9 cellular contexts compared by ENCODE assay signal in genomic region chr3:186361612-186362408, GRCh38. TPM values are rescaled to one million over a fixed set of nuclear protein-coding genes. Genes with fewer than 3 reads are reported as not detected.
A peak's percentile ranks its signal among the peaks of the same experiment; 100 is the strongest.
DNase-seq lines count a peak whose midpoint lies in the region; ATAC-seq and TF ChIP-seq lines count a peak whose summit lies in the region.
"Had no signal": no experiment of that assay in that cellular context is flagged by ENCODE, and none has a peak within 500 bp of the region (broad histone marks: within the 10 kb centered on the region; RNA-seq: fewer than 3 reads in every experiment).

Gene DGKG (minus strand): TSS chr3:186362234. CDS start chr3:186320459, 41,775 bp downstream.

- WGBS in suprapubic skin = 0% methylated on average over 19 of the region's 63 CpGs

- peak within 1 kb of the TSS; percentile 21 for H3K4me3 Mint-ChIP-seq in T-helper 1 cell treated with Interleukin-12 subunit alpha and Interleukin-12 subunit beta and Interleukin-4 antibody, amounts not matched to agents 30 μg/mL and 1 μg/mL, for 36 hours
- H3K4me3 Mint-ChIP-seq in effector memory CD8-positive, alpha-beta T cell = peak within 1 kb of the TSS; percentile 59 to 67

- no peak within 1 kb of the TSS for H3K27ac Mint-ChIP-seq in T-helper 1 cell treated with Interleukin-12 subunit alpha and Interleukin-12 subunit beta and Interleukin-4 antibody, amounts not matched to agents 30 μg/mL and 1 μg/mL, for 36 hours
- H3K27ac Mint-ChIP-seq in effector memory CD8-positive, alpha-beta T cell = no peak within 1 kb of the TSS

- H3K9me3 Mint-ChIP-seq in T-helper 1 cell treated with Interleukin-12 subunit alpha and Interleukin-12 subunit beta and Interleukin-4 antibody, amounts not matched to agents 30 μg/mL and 1 μg/mL, for 36 hours = no peaks in the 10 kb centered on the region
- H3K9me3 Mint-ChIP-seq in effector memory CD8-positive, alpha-beta T cell = no peaks in the 10 kb centered on the region

- H3K9ac ChIP-seq in HUES48 (ENCODE audit: low read depth, low read length) = no peak within 1 kb of the TSS

- no peaks in the 10 kb centered on the region for H3K9me3 ChIP-seq in HUES48 (ENCODE audit: control insufficient read depth, insufficient read depth, low read length)
- H3K9me3 ChIP-seq in suprapubic skin = no peaks in the 10 kb centered on the region
- H3K9me3 ChIP-seq: SJSA1 had no signal

- peak; percentile 45 for ATAC-seq in GM19397 (IDR thresholded peaks at IDR 0.05; ENCODE audit: unreplicated experiment)
- peak; percentile 43 for ATAC-seq in effector memory CD8-positive, alpha-beta T cell (replicated peaks)

- peaks cover 59% of the 10 kb centered on the region for H3K27me3 Mint-ChIP-seq in T-helper 1 cell treated with Interleukin-12 subunit alpha and Interleukin-12 subunit beta and Interleukin-4 antibody, amounts not matched to agents 30 μg/mL and 1 μg/mL, for 36 hours (ENCODE audit: low read depth)
- peaks cover 56 to 67% of the 10 kb centered on the region in 2 donors for H3K27me3 Mint-ChIP-seq in effector memory CD8-positive, alpha-beta T cell

- H3K4me1 ChIP-seq in HUES48 (ENCODE audit: control insufficient read depth, insufficient read depth, low read length) (peaks cover 8% of the 10 kb centered on the region; the same call in 1 of the 2 replicates), suprapubic skin (peaks cover 22% of the 10 kb centered on the region)
- H3K4me1 ChIP-seq: SJSA1 had no signal

- H3K27me3 ChIP-seq in HUES48 (ENCODE audit: control insufficient read depth, insufficient read depth, low read length) = peaks cover 72% of the 10 kb centered on the region
- peaks cover 45% of the 10 kb centered on the region for H3K27me3 ChIP-seq in suprapubic skin

- TF ChIP-seq CTCF in suprapubic skin (IDR thresholded peaks at IDR 0.05) = no peak

- no peaks in the 10 kb centered on the region for H3K36me3 ChIP-seq in HUES48 (ENCODE audit: control insufficient read depth, insufficient read depth, low read length)
- H3K36me3 ChIP-seq in suprapubic skin = no peaks in the 10 kb centered on the region
- H3K36me3 ChIP-seq: SJSA1 had no signal

- TF ChIP-seq EP300 in suprapubic skin (IDR thresholded peaks at IDR 0.05) = no peak

- H3K27ac ChIP-seq in HUES48 (ENCODE audit: low read depth, low read length) (no peak within 1 kb of the TSS), suprapubic skin (peak within 1 kb of the TSS; percentile 4)
- H3K27ac ChIP-seq: SJSA1 had no signal

- TF ChIP-seq POLR2A in suprapubic skin (IDR thresholded peaks at IDR 0.05) = no peak

- H3K4me1 Mint-ChIP-seq in T-helper 1 cell treated with Interleukin-12 subunit alpha and Interleukin-12 subunit beta and Interleukin-4 antibody, amounts not matched to agents 30 μg/mL and 1 μg/mL, for 36 hours (ENCODE audit: low read depth) = no peaks in the 10 kb centered on the region
- H3K4me1 Mint-ChIP-seq in effector memory CD8-positive, alpha-beta T cell (ENCODE audit: low read depth in 2 of 2) = peaks cover 0 to 9% of the 10 kb centered on the region in 2 donors

- no peaks in the 10 kb centered on the region for H3K36me3 Mint-ChIP-seq in T-helper 1 cell treated with Interleukin-12 subunit alpha and Interleukin-12 subunit beta and Interleukin-4 antibody, amounts not matched to agents 30 μg/mL and 1 μg/mL, for 36 hours (ENCODE audit: low read depth)
- no peaks in the 10 kb centered on the region for H3K36me3 Mint-ChIP-seq in effector memory CD8-positive, alpha-beta T cell (ENCODE audit: insufficient read depth)

- peak within 1 kb of the TSS; percentile 69 for H3K4me3 ChIP-seq in HUES48 (ENCODE audit: low read depth, low read length)
- peak within 1 kb of the TSS; percentile 51 for H3K4me3 ChIP-seq in suprapubic skin
- H3K4me3 ChIP-seq: SJSA1 had no signal

- DNase-seq in DMS 273 (lab: John Stamatoyannopoulos, UW; ENCODE audit: unreplicated experiment) = peak; percentile 92
- DNase-seq in effector memory CD8-positive, alpha-beta T cell = no peak
- DNase-seq in midbrain (lab: John Stamatoyannopoulos, UW) = peak; percentile 47
- peak in 1 of 2 donors; percentile 80 for DNase-seq in suprapubic skin (ENCODE audit: low spot score in 2 of 2)
- DNase-seq in middle frontal gyrus (ENCODE audit: extremely low spot score, low spot score) = no peak

RNA-seq across cellular contexts. Expression of gene DGKG, which starts in this region (rescaled TPM):
- 1 to 10 TPM in 3 of 4 donors, under 1 TPM in 1; 0.79 to 4.0 (median 1.6) TPM for total RNA-seq in suprapubic skin

Comparison
In these comparisons a context has a peak if more than half of its experiments do, and no peak if none do; other contexts are left out.
1. DNase-seq: peak in DMS 273 (single experiment) and midbrain (single experiment); none in effector memory CD8-positive, alpha-beta T cell (0 of 3) and middle frontal gyrus (single experiment).